8 cellular contexts compared by ENCODE assay signal in genomic region chr10:34815174-34816066, GRCh38. TPM values are rescaled to one million over a fixed set of nuclear protein-coding genes. Genes with fewer than 3 reads are reported as not detected.
DNase-seq lines count a peak whose midpoint lies in the region; ATAC-seq and TF ChIP-seq lines count a peak whose summit lies in the region.

TSS of gene PARD3 (minus strand) at chr10:34815296. CDS start at chr10:34814995, 301 bp downstream.

- H3K9me3 Mint-ChIP-seq in brain = peaks cover 0 to 4% (median 0%) of the 10 kb centered on the region in 5 experiments

- H3K27ac ChIP-seq in gastrocnemius medialis = peak within 1 kb of the TSS; percentile 79 to 92 (median 88)

- TF ChIP-seq POLR2A in gastrocnemius medialis (IDR thresholded peaks at IDR 0.05) = peak; percentile 63 to 68

- ATAC-seq in gastrocnemius medialis = peak; percentile 64 to 71

- DNase-seq in NCI-H2029 (lab: John Stamatoyannopoulos, UW) (peak; percentile 35), NCI-H2029 treated with DMSO at 0.1 percent for 48 hours (lab: John Stamatoyannopoulos, UW) (no peak), HFF-Myc (ENCODE audit: extremely low read depth, low read depth) (no peak), NCI-H526 (lab: John Stamatoyannopoulos, UW) (peak; percentile 43 to 82), gastrocnemius medialis (peak; percentile 67 to 69), GF-D8 (lab: John Stamatoyannopoulos, UW) (no peak)

- H3K4me1 Mint-ChIP-seq in brain = peaks cover 46% of the 10 kb centered on the region

- in situ Hi-C loops in gastrocnemius medialis (cut with MboI; ENCODE audit: low sequenced_read_pairs in 4 of 4) = loop anchor here in 2 of 4 donors (25.0 kb wide), 1 partner anchor 153 kb away; no protein-coding TSS in a partner anchor

- peak within 1 kb of the TSS; percentile 35 to 91 (median 82) for H3K27ac Mint-ChIP-seq in brain

- peaks cover 11% of the 10 kb centered on the region for H3K27me3 Mint-ChIP-seq in brain

- intact Hi-C loops in gastrocnemius medialis (cut with DNase I; ENCODE audit: low total_unique reads) = loop anchor here (2.0 kb wide), 1 partner anchor 35 kb away; no protein-coding TSS in a partner anchor

- H3K4me1 ChIP-seq in gastrocnemius medialis = peaks cover 29 to 35% of the 10 kb centered on the region in 2 donors

- H3K9me3 ChIP-seq in gastrocnemius medialis = no peaks in the 10 kb centered on the region

- no peaks in the 10 kb centered on the region for H3K36me3 Mint-ChIP-seq in brain

- no peak for TF ChIP-seq CTCF in HFF-Myc (IDR thresholded peaks at IDR 0.05; ENCODE audit: low read depth, low read length, missing control alignments)
- TF ChIP-seq CTCF in brain (conservative IDR thresholded peaks at IDR 0.05) = no peak
- no peak for TF ChIP-seq CTCF in gastrocnemius medialis (IDR thresholded peaks at IDR 0.05 in 4 of 5, conservative IDR thresholded peaks at IDR 0.05 in 1 of 5)

- H3K4me3 ChIP-seq in HFF-Myc (replicated peaks; ENCODE audit: low read depth, low read length) (peak within 1 kb of the TSS; percentile 87), iPS-11a (ENCODE audit: low read depth, low read length) (peak within 1 kb of the TSS; percentile 77), gastrocnemius medialis (peak within 1 kb of the TSS; percentile 76 to 91 (median 86))

- no peaks in the 10 kb centered on the region for H3K36me3 ChIP-seq in gastrocnemius medialis

- H3K27me3 ChIP-seq in gastrocnemius medialis = no peaks in the 10 kb centered on the region

- peak within 1 kb of the TSS; percentile 86 to 94 (median 91) for H3K4me3 Mint-ChIP-seq in brain

RNA-seq across cellular contexts. Expression of gene PARD3, which starts in this region (rescaled TPM):
- polyA plus RNA-seq in brain (ENCODE audit: insufficient read depth, low read depth, low replicate concordance) = 33.7 TPM
- total RNA-seq in gastrocnemius medialis = 10 to 100 TPM; 64.6 to 75.8 (median 68.3) TPM

Comparison
In these comparisons a context has a peak if more than half of its experiments do, and no peak if none do; other contexts are left out.
1. DNase-seq: peak in NCI-H2029 (single experiment), NCI-H526 (2 of 2) and gastrocnemius medialis (2 of 2); none in NCI-H2029 treated with DMSO at 0.1 percent for 48 hours (single experiment), HFF-Myc (single experiment) and GF-D8 (single experiment).
2. Peak in every context shown above with its lines, with median percentiles within 50 percentile points of each other: H3K4me3 ChIP-seq.